In the genomic region with DNA sequence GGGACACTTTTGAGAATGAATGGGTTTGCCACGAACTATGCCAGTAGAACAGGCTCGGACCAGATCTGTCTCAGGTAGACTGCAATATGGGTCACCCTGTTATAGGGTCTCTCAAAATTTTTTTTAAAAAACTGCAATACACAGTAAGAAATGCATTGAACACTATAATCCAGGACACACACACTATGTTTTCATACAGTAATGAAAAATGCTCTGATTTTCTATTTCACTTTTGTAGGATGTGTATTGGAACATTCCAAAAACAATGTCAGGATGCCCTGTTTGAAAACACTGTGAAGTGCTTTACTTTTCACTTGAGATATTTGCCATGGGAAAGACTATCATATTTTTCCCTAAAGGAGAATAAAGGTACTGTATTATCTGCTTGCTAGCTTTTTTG, we compare ENCODE assay signal across 33 cellular contexts.
"Had no signal": no experiment of that assay in that cellular context is flagged by ENCODE, and none has a peak within 500 bp of the region (broad histone marks: within the 10 kb centered on the region; RNA-seq: fewer than 3 reads in every experiment).

No MANE protein-coding gene starts in this region.

- H3K36me3 Mint-ChIP-seq: activated CD4-positive, alpha-beta memory T cell treated with anti-CD3 and anti-CD28 coated beads for 36 hours; activated naive CD4-positive, alpha-beta T cell treated with anti-CD3 and anti-CD28 coated beads, Interleukin-2, amount 50 U/mL, for 72 hours; activated naive CD8-positive, alpha-beta T cell treated with anti-CD3 and anti-CD28 coated beads for 36 hours had no signal

- H3K9me3 ChIP-seq: breast epithelium had no signal

- H3K4me1 Mint-ChIP-seq: activated B cell treated with CpG ODN at 0.5 μM for 24 hours; activated CD4-positive, alpha-beta T cell treated with anti-CD3 and anti-CD28 coated beads, Interleukin-2, amount 10 ng/mL, durations not matched to agents 24 days and 14 days; activated naive CD8-positive, alpha-beta T cell treated with anti-CD3 and anti-CD28 coated beads for 36 hours; activated T-helper 17 cell treated with anti-CD3 and anti-CD28 coated beads, Interleukin-2, amount 50 U/mL, for 72 hours had no signal

- H3K27ac Mint-ChIP-seq: activated B cell treated with CpG ODN at 0.5 μM for 24 hours; activated CD4-positive, alpha-beta memory T cell treated with anti-CD3 and anti-CD28 coated beads for 36 hours; activated CD4-positive, alpha-beta T cell treated with anti-CD3 and anti-CD28 coated beads, Interleukin-2, amount 10 ng/mL, durations not matched to agents 24 days and 14 days; activated CD8-positive, alpha-beta T cell treated with anti-CD3 and anti-CD28 coated beads for 36 hours; activated naive CD4-positive, alpha-beta T cell treated with anti-CD3 and anti-CD28 coated beads for 36 hours; activated naive CD4-positive, alpha-beta T cell treated with anti-CD3 and anti-CD28 coated beads, Interleukin-2, amount 50 U/mL, for 72 hours; activated naive CD8-positive, alpha-beta T cell treated with anti-CD3 and anti-CD28 coated beads for 36 hours; activated T-cell treated with anti-CD3 and anti-CD28 coated beads, Interleukin-2, amount 50 U/mL, for 72 hours; activated T-helper 1 cell treated with anti-CD3 and anti-CD28 coated beads, Interleukin-12 subunit alpha, Interleukin-12 subunit beta, Interleukin-2, Interleukin-4 antibody, amounts not matched to agents 30 ng/mL and 10 ng/mL and 1 ng/mL, durations not matched to agents 14 hours and 24 hours and 36 hours; activated T-helper 17 cell treated with anti-CD3 and anti-CD28 coated beads, Interleukin-2, amount 50 U/mL, for 72 hours; T-helper 2 cell treated with Interferon-gamma antibody and Interleukin-4, amounts not matched to agents 5 μg/mL and 100 μg/mL, for 36 hours had no signal

- H3K27ac ChIP-seq: adrenal gland, body of pancreas, brain microvascular endothelial cell, breast epithelium, VCaP had no signal

- H3K4me1 ChIP-seq: adrenal gland, breast epithelium had no signal

- H3K9me3 Mint-ChIP-seq: activated B cell treated with CpG ODN at 0.5 μM for 24 hours; activated CD4-positive, alpha-beta memory T cell treated with anti-CD3 and anti-CD28 coated beads for 36 hours; activated CD4-positive, alpha-beta T cell treated with anti-CD3 and anti-CD28 coated beads, Interleukin-2, amount 10 ng/mL, durations not matched to agents 24 days and 14 days; activated CD8-positive, alpha-beta T cell treated with anti-CD3 and anti-CD28 coated beads for 36 hours; activated naive CD4-positive, alpha-beta T cell treated with anti-CD3 and anti-CD28 coated beads for 36 hours; activated naive CD4-positive, alpha-beta T cell treated with anti-CD3 and anti-CD28 coated beads, Interleukin-2, amount 50 U/mL, for 72 hours; activated naive CD8-positive, alpha-beta T cell treated with anti-CD3 and anti-CD28 coated beads for 36 hours; activated T-cell treated with anti-CD3 and anti-CD28 coated beads, Interleukin-2, amount 50 U/mL, for 4 hours; activated T-cell treated with anti-CD3 and anti-CD28 coated beads, Interleukin-2, amount 50 U/mL, for 72 hours; activated T-helper 1 cell treated with anti-CD3 and anti-CD28 coated beads, Interleukin-12 subunit alpha, Interleukin-12 subunit beta, Interleukin-2, Interleukin-4 antibody, amounts not matched to agents 30 ng/mL and 10 ng/mL and 1 ng/mL, durations not matched to agents 14 hours and 24 hours and 36 hours; activated T-helper 17 cell treated with anti-CD3 and anti-CD28 coated beads, Interleukin-2, amount 50 U/mL, for 72 hours; T-helper 2 cell treated with Interferon-gamma antibody and Interleukin-4, amounts not matched to agents 5 μg/mL and 100 μg/mL, for 36 hours had no signal

- H3K27me3 Mint-ChIP-seq: activated CD4-positive, alpha-beta memory T cell treated with anti-CD3 and anti-CD28 coated beads for 36 hours; activated CD8-positive, alpha-beta T cell treated with anti-CD3 and anti-CD28 coated beads for 36 hours; activated naive CD8-positive, alpha-beta T cell treated with anti-CD3 and anti-CD28 coated beads for 36 hours; activated T-helper 17 cell treated with anti-CD3 and anti-CD28 coated beads, Interleukin-2, amount 50 U/mL, for 72 hours had no signal

- DNase-seq: activated B cell treated with CpG ODN at 0.5 μM for 24 hours; activated CD4-positive, alpha-beta memory T cell treated with anti-CD3 and anti-CD28 coated beads for 36 hours; activated CD4-positive, alpha-beta T cell treated with anti-CD3 and anti-CD28 coated beads for 4 hours; activated CD4-positive, alpha-beta T cell treated with anti-CD3 and anti-CD28 coated beads, Interleukin-2, amount 10 ng/mL, durations not matched to agents 24 days and 14 days; activated CD4-positive, alpha-beta T cell treated with anti-CD3 and anti-CD28 coated beads, Interleukin-2, amount 50 U/mL, for 1 hour; activated CD4-positive, alpha-beta T cell treated with anti-CD3 and anti-CD28 coated beads, Interleukin-2, amount 50 U/mL, for 4 hours; activated CD4-positive, CD25-positive, alpha-beta regulatory T cell treated with anti-CD3 and anti-CD28 coated beads, Interleukin-2, amount 50 U/mL, for 72 hours; activated CD8-positive, alpha-beta T cell treated with anti-CD3 and anti-CD28 coated beads for 36 hours; activated effector memory CD4-positive, alpha-beta T cell treated with anti-CD3 and anti-CD28 coated beads, Interleukin-2, amount 50 U/mL, for 16 hours; activated gamma-delta T cell treated with Interleukin-2 at 50 U/mL for 16 hours; activated naive CD4-positive, alpha-beta T cell; activated naive CD4-positive, alpha-beta T cell treated with anti-CD3 and anti-CD28 coated beads for 36 hours; activated naive CD4-positive, alpha-beta T cell treated with anti-CD3 and anti-CD28 coated beads, Interleukin-2, amount 50 U/mL, for 16 hours; activated naive CD8-positive, alpha-beta T cell treated with anti-CD3 and anti-CD28 coated beads for 36 hours; activated T-cell treated with anti-CD3 and anti-CD28 coated beads for 4 hours; activated T-cell treated with anti-CD3 and anti-CD28 coated beads, Interleukin-2, amount 50 U/mL, for 1 hour; activated T-cell treated with anti-CD3 and anti-CD28 coated beads, Interleukin-2, amount 50 U/mL, for 4 hours; activated T-cell treated with anti-CD3 and anti-CD28 coated beads, Interleukin-2, amount 50 U/mL, for 72 hours; adrenal gland; amniotic stem cell; aorta; body of pancreas; brain microvascular endothelial cell; central memory CD4-positive, alpha-beta T cell; T-helper 2 cell; T-helper 9 cell had no signal

- ATAC-seq: activated CD8-positive, alpha-beta T cell treated with anti-CD3 and anti-CD28 coated beads for 36 hours; activated naive CD4-positive, alpha-beta T cell treated with anti-CD3 and anti-CD28 coated beads, Interleukin-2, amount 50 U/mL, for 72 hours; activated T-cell treated with anti-CD3 and anti-CD28 coated beads, Interleukin-2, amount 50 U/mL, for 4 hours; activated T-cell treated with anti-CD3 and anti-CD28 coated beads, Interleukin-2, amount 50 U/mL, for 72 hours; activated T-helper 17 cell treated with anti-CD3 and anti-CD28 coated beads, Interleukin-2, amount 50 U/mL, for 72 hours; body of pancreas had no signal

- H3K4me3 ChIP-seq: adrenal gland, body of pancreas, breast epithelium had no signal

- H3K27me3 ChIP-seq: adrenal gland, body of pancreas, brain microvascular endothelial cell, breast epithelium had no signal

- FAIRE-seq: astrocyte had no signal

- H3K36me3 ChIP-seq: adrenal gland, brain microvascular endothelial cell, breast epithelium had no signal

- H3K4me3 Mint-ChIP-seq: activated B cell treated with CpG ODN at 0.5 μM for 24 hours; activated CD4-positive, alpha-beta memory T cell treated with anti-CD3 and anti-CD28 coated beads for 36 hours; activated CD4-positive, alpha-beta T cell treated with anti-CD3 and anti-CD28 coated beads, Interleukin-2, amount 10 ng/mL, durations not matched to agents 24 days and 14 days; activated CD8-positive, alpha-beta T cell treated with anti-CD3 and anti-CD28 coated beads for 36 hours; activated naive CD4-positive, alpha-beta T cell treated with anti-CD3 and anti-CD28 coated beads for 36 hours; activated naive CD8-positive, alpha-beta T cell treated with anti-CD3 and anti-CD28 coated beads for 36 hours; activated T-cell treated with anti-CD3 and anti-CD28 coated beads, Interleukin-2, amount 50 U/mL, for 4 hours; activated T-cell treated with anti-CD3 and anti-CD28 coated beads, Interleukin-2, amount 50 U/mL, for 72 hours; activated T-helper 1 cell treated with anti-CD3 and anti-CD28 coated beads, Interleukin-12 subunit alpha, Interleukin-12 subunit beta, Interleukin-2, Interleukin-4 antibody, amounts not matched to agents 30 ng/mL and 10 ng/mL and 1 ng/mL, durations not matched to agents 14 hours and 24 hours and 36 hours; activated T-helper 17 cell treated with anti-CD3 and anti-CD28 coated beads, Interleukin-2, amount 50 U/mL, for 72 hours; T-helper 2 cell treated with Interferon-gamma antibody and Interleukin-4, amounts not matched to agents 5 μg/mL and 100 μg/mL, for 36 hours had no signal
